19 cellular contexts compared by ENCODE assay signal in genomic region chr2:194705398-194705797, GRCh38.
DNase-seq lines count a peak whose midpoint lies in the region; ATAC-seq and TF ChIP-seq lines count a peak whose summit lies in the region.
"Had no signal": no experiment of that assay in that cellular context is flagged by ENCODE, and none has a peak within 500 bp of the region (broad histone marks: within the 10 kb centered on the region; RNA-seq: fewer than 3 reads in every experiment).

No MANE protein-coding gene starts in this region.

- POLR2A ChIA-PET in activated CD8-positive, alpha-beta T cell treated with anti-CD3 and anti-CD28 coated beads for 36 hours (lab: Charles Lee), result no interaction called here

- no peak overlapping the region for H3K4me3 Mint-ChIP-seq in activated CD8-positive, alpha-beta T cell treated with anti-CD3 and anti-CD28 coated beads for 36 hours
- H3K4me3 Mint-ChIP-seq: CD4-positive, alpha-beta memory T cell; H9 had no signal

- no peaks in the 10 kb centered on the region for H3K27me3 Mint-ChIP-seq in activated CD8-positive, alpha-beta T cell treated with anti-CD3 and anti-CD28 coated beads for 36 hours
- H3K27me3 Mint-ChIP-seq: CD4-positive, alpha-beta memory T cell had no signal

- no peak overlapping the region for H3K27ac Mint-ChIP-seq in activated CD8-positive, alpha-beta T cell treated with anti-CD3 and anti-CD28 coated beads for 36 hours
- H3K27ac Mint-ChIP-seq: CD4-positive, alpha-beta memory T cell; H9 had no signal

- CTCF ChIA-PET in activated CD8-positive, alpha-beta T cell treated with anti-CD3 and anti-CD28 coated beads for 36 hours (lab: Charles Lee), result interaction anchor here (0.6 kb wide), 1 partner anchor 1251 kb away, joined by 3 read pairs; no protein-coding TSS in a partner anchor

- no peaks in the 10 kb centered on the region for H3K27me3 ChIP-seq in vagina
- H3K27me3 ChIP-seq: BLaER1 had no signal

- no peak for TF ChIP-seq POLR2A in vagina (IDR thresholded peaks at IDR 0.05)

- no peaks in the 10 kb centered on the region for H3K36me3 ChIP-seq in vagina
- H3K36me3 ChIP-seq: BLaER1 had no signal

- no peak for TF ChIP-seq CTCF in activated CD8-positive, alpha-beta T cell treated with anti-CD3 and anti-CD28 coated beads for 36 hours (IDR thresholded peaks at IDR 0.05)
- no peak for TF ChIP-seq CTCF in vagina (IDR thresholded peaks at IDR 0.05)

- DNase-seq in DMS 273 (lab: John Stamatoyannopoulos, UW; ENCODE audit: unreplicated experiment) (no peak), NCI-H2196 (lab: John Stamatoyannopoulos, UW; ENCODE audit: unreplicated experiment) (no peak), vagina (ENCODE audit: extremely low spot score in 2 of 2) (no peak)
- DNase-seq in activated CD8-positive, alpha-beta T cell treated with anti-CD3 and anti-CD28 coated beads for 36 hours, result no peak
- DNase-seq: CD4-positive, alpha-beta memory T cell; GF-D8; H9; NCI-H1092 treated with DMSO at 0.1 percent for 48 hours; NCI-H1694; NCI-H2081 treated with DMSO at 0.1 percent for 48 hours; OCI-M1; Right ventricle myocardium superior had no signal

- no peaks in the 10 kb centered on the region for H3K36me3 Mint-ChIP-seq in activated CD8-positive, alpha-beta T cell treated with anti-CD3 and anti-CD28 coated beads for 36 hours (ENCODE audit: low read depth)
- H3K36me3 Mint-ChIP-seq: CD4-positive, alpha-beta memory T cell had no signal

- intact Hi-C loops in activated CD8-positive, alpha-beta T cell treated with anti-CD3 and anti-CD28 coated beads for 36 hours (cut with micrococcal nuclease), result no loop called here
- intact Hi-C loops in vagina (cut with DNase I), result no loop called here

- no peaks in the 10 kb centered on the region for H3K9me3 ChIP-seq in vagina
- H3K9me3 ChIP-seq: A549, BLaER1 had no signal

- no peak overlapping the region for H3K27ac ChIP-seq in vagina
- H3K27ac ChIP-seq: A549, BLaER1 had no signal

- H3K4me3 ChIP-seq in vagina, result no peak overlapping the region
- H3K4me3 ChIP-seq: A549, BLaER1, K562 had no signal

- H3K9me3 Mint-ChIP-seq in activated CD8-positive, alpha-beta T cell treated with anti-CD3 and anti-CD28 coated beads for 36 hours, result no peaks in the 10 kb centered on the region
- H3K9me3 Mint-ChIP-seq: H9 had no signal

- peak; percentile 79 for ATAC-seq in GM18520 (IDR thresholded peaks at IDR 0.05; ENCODE audit: unreplicated experiment)
- ATAC-seq in GM19395 (IDR thresholded peaks at IDR 0.05; ENCODE audit: unreplicated experiment), result peak; percentile 78
- ATAC-seq in HG02798 (IDR thresholded peaks at IDR 0.05; ENCODE audit: poor library complexity, unreplicated experiment), result peak; percentile 57
- ATAC-seq in HG03565 (IDR thresholded peaks at IDR 0.05; ENCODE audit: unreplicated experiment), result peak; percentile 50
- no peak for ATAC-seq in activated CD8-positive, alpha-beta T cell treated with anti-CD3 and anti-CD28 coated beads for 36 hours
- ATAC-seq: A549, K562 had no signal

- H3K4me1 ChIP-seq in vagina, result no peaks in the 10 kb centered on the region
- H3K4me1 ChIP-seq: A549, BLaER1 had no signal

- no peaks in the 10 kb centered on the region for H3K4me1 Mint-ChIP-seq in activated CD8-positive, alpha-beta T cell treated with anti-CD3 and anti-CD28 coated beads for 36 hours (ENCODE audit: low read depth)
- H3K4me1 Mint-ChIP-seq: CD4-positive, alpha-beta memory T cell; H9 had no signal
